In the genomic region with DNA sequence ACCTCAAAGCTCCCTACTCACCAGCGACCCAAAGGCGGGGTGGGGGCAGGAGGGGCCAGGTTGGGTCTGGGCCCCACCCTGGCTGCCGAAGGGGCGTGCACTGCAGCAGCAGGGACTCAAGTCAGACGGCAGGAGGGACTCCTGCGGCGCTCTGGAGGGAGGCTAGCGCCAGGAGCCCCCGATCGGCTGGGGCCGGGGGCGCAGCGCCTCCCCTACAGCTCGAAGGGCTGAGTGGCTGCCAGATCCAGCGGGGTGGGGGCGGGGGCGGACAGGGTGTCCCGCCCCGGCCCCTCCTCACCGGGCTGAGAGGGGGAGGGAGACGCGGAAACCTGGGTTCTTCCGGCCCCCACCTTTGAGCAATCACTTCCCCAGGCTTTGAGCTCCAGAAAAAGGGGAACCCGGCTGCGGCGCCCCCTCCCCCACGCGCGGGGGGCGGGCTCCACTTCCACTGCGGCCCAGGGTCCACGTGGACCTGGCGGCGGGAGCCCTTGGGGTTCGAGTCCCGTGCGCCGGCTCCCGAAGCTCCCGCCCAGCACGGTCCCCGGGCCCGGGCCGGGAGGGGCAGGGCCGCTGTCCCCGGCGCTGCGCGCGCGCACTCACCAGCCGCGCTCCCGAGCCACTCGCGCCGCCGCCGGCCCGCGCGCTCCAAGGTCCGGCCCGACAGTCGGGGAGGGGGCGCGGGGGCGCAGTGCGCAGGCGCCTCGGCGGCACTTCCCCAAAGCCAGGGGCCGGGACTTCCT, we compare ENCODE assay signal across 1 cellular context.
TF ChIP-seq lines count a peak whose summit lies in the region.

A gene with protein sequence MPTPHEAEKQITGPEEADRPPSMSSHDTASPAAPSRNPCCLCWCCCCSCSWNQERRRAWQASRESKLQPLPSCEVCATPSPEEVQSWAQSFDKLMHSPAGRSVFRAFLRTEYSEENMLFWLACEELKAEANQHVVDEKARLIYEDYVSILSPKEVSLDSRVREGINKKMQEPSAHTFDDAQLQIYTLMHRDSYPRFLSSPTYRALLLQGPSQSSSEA (minus strand): TSS at position 246 of the 740 bp plus-strand sequence. CDS start 2,632 bp downstream, outside the sequence.

TF ChIP-seq in SK-N-SH treated with all-trans-retinoic acid at 6 μM for 48 hours, 23 proteins besides CTCF, POLR2A, EP300 and RAD21 (continued from another document):
- TF ChIP-seq, protein P1, sequence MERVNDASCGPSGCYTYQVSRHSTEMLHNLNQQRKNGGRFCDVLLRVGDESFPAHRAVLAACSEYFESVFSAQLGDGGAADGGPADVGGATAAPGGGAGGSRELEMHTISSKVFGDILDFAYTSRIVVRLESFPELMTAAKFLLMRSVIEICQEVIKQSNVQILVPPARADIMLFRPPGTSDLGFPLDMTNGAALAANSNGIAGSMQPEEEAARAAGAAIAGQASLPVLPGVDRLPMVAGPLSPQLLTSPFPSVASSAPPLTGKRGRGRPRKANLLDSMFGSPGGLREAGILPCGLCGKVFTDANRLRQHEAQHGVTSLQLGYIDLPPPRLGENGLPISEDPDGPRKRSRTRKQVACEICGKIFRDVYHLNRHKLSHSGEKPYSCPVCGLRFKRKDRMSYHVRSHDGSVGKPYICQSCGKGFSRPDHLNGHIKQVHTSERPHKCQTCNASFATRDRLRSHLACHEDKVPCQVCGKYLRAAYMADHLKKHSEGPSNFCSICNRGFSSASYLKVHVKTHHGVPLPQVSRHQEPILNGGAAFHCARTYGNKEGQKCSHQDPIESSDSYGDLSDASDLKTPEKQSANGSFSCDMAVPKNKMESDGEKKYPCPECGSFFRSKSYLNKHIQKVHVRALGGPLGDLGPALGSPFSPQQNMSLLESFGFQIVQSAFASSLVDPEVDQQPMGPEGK (CRISPR knock-in tag; IDR thresholded peaks at IDR 0.05; ENCODE audit: borderline replicate concordance), result no peak; the same call in 1 of the 2 replicates
- TF ChIP-seq, protein P2, sequence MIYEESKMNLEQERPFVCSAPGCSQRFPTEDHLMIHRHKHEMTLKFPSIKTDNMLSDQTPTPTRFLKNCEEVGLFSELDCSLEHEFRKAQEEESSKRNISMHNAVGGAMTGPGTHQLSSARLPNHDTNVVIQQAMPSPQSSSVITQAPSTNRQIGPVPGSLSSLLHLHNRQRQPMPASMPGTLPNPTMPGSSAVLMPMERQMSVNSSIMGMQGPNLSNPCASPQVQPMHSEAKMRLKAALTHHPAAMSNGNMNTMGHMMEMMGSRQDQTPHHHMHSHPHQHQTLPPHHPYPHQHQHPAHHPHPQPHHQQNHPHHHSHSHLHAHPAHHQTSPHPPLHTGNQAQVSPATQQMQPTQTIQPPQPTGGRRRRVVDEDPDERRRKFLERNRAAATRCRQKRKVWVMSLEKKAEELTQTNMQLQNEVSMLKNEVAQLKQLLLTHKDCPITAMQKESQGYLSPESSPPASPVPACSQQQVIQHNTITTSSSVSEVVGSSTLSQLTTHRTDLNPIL (CRISPR knock-in tag; IDR thresholded peaks at IDR 0.05; ENCODE audit: low read depth), result no peak
